In the genomic region with DNA sequence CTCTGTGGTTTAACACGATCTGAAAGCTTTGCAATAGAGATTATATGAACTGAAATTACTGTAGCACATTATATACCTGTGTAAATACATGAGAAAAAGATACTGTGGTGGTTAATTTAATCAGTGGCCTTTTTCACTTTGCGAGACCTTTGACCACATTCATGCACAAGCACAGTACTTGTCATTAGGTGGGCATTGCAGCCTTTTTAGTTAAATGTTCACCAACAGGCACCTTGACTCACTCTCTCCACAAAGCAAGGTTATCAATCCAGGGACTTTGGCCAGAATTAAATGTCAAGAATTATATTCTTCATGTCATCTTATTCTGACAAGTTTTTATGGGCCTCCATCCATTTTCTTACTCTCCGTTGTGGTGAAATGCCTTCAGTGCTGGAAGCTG, we compare ENCODE assay signal across 21 cellular contexts.
A peak's percentile ranks its signal among the peaks of the same experiment; 100 is the strongest.
DNase-seq lines count a peak whose midpoint lies in the region; ATAC-seq and TF ChIP-seq lines count a peak whose summit lies in the region.
"Had no signal": no experiment of that assay in that cellular context is flagged by ENCODE, and none has a peak within 500 bp of the region (broad histone marks: within the 10 kb centered on the region; RNA-seq: fewer than 3 reads in every experiment).

No MANE protein-coding gene starts in this region.

- no peak overlapping the region for H3K27ac Mint-ChIP-seq in activated CD4-positive, alpha-beta memory T cell treated with anti-CD3 and anti-CD28 coated beads for 36 hours
- H3K27ac Mint-ChIP-seq: IgD-negative memory B cell had no signal

- CTCF ChIA-PET in PC-9 (lab: Charles Lee): interaction anchor here (1.2 kb wide), 1 partner anchor 9 kb away, joined by 3 read pairs; no protein-coding TSS in a partner anchor
- CTCF ChIA-PET in activated CD4-positive, alpha-beta memory T cell treated with anti-CD3 and anti-CD28 coated beads for 36 hours (lab: Charles Lee): no interaction called here

- no peaks in the 10 kb centered on the region for H3K9me2 ChIP-seq in PC-9 (ENCODE audit: insufficient read depth)

- ATAC-seq in omental fat pad (ENCODE audit: low FRiP score) (no peak), HG03469 (IDR thresholded peaks at IDR 0.05; ENCODE audit: unreplicated experiment) (no peak)

- H3K4me3 Mint-ChIP-seq in activated CD4-positive, alpha-beta memory T cell treated with anti-CD3 and anti-CD28 coated beads for 36 hours: no peak overlapping the region
- H3K4me3 Mint-ChIP-seq: IgD-negative memory B cell had no signal

- H3K27me3 ChIP-seq in PC-9 (ENCODE audit: insufficient read depth, low read depth): no peaks in the 10 kb centered on the region
- no peaks in the 10 kb centered on the region for H3K27me3 ChIP-seq in esophagus squamous epithelium
- H3K27me3 ChIP-seq in uterus: no peaks in the 10 kb centered on the region
- H3K27me3 ChIP-seq: BE2C had no signal

- H3K4me3 ChIP-seq in PC-9 (no peak overlapping the region), esophagus squamous epithelium (no peak overlapping the region), skin epidermis (no peak overlapping the region), uterus (no peak overlapping the region)
- H3K4me3 ChIP-seq: GM23248, HAP-1, SK-N-MC had no signal

- peak overlapping the region; percentile 30 for H3K27ac ChIP-seq in PC-9
- peak overlapping the region; percentile 42 to 89 (median 71) for H3K27ac ChIP-seq in esophagus squamous epithelium
- peak overlapping the region in 16 of 21 experiments; percentile 3 to 94 (median 82) for H3K27ac ChIP-seq in skin epidermis
- H3K27ac ChIP-seq in uterus: peak overlapping the region; percentile 81 to 90
- H3K27ac ChIP-seq: GM23248, SK-N-MC had no signal

- no peaks in the 10 kb centered on the region for H4K20me1 ChIP-seq in PC-9 (ENCODE audit: insufficient read depth)

- DNase-seq in PC-9 (no peak), esophagus squamous epithelium (lab: John Stamatoyannopoulos, UW) (no peak), uterus (no peak), omental fat pad (ENCODE audit: low spot score) (no peak), pons (ENCODE audit: low spot score) (no peak)
- DNase-seq in activated CD4-positive, alpha-beta memory T cell treated with anti-CD3 and anti-CD28 coated beads for 36 hours: no peak
- DNase-seq: BE2C, EL, GM23248, Kasumi-1, NCI-H1417 treated with DMSO at 0.1 percent for 48 hours, NCI-H187, NCI-H446, NCI-H526 treated with DMSO at 0.1 percent for 48 hours, RPMI8226, SHP77 had no signal

- POLR2A ChIA-PET in PC-9 (lab: Charles Lee; ENCODE audit: unreplicated experiment): interaction anchor here (0.6 kb wide), 1 partner anchor 9 kb away, joined by 3 read pairs; no protein-coding TSS in a partner anchor
- POLR2A ChIA-PET in activated CD4-positive, alpha-beta memory T cell treated with anti-CD3 and anti-CD28 coated beads for 36 hours (lab: Charles Lee): no interaction called here

- TF ChIP-seq CTCF in PC-9 (conservative IDR thresholded peaks at IDR 0.05): no peak
- TF ChIP-seq CTCF in esophagus squamous epithelium (IDR thresholded peaks at IDR 0.05): no peak
- TF ChIP-seq CTCF in uterus (IDR thresholded peaks at IDR 0.05): no peak
- no peak for TF ChIP-seq CTCF in omental fat pad (IDR thresholded peaks at IDR 0.05)

- peaks cover 31% of the 10 kb centered on the region for H3K36me3 Mint-ChIP-seq in activated CD4-positive, alpha-beta memory T cell treated with anti-CD3 and anti-CD28 coated beads for 36 hours

- H3K9me3 ChIP-seq in PC-9 (ENCODE audit: insufficient read depth, low read depth): peaks cover 6% of the 10 kb centered on the region; the same call in 1 of the 2 replicates
- no peaks in the 10 kb centered on the region for H3K9me3 ChIP-seq in esophagus squamous epithelium
- H3K9me3 ChIP-seq in uterus: no peaks in the 10 kb centered on the region
- H3K9me3 ChIP-seq: BE2C, HAP-1 had no signal

- peaks cover 13% of the 10 kb centered on the region for H3K4me1 Mint-ChIP-seq in activated CD4-positive, alpha-beta memory T cell treated with anti-CD3 and anti-CD28 coated beads for 36 hours (ENCODE audit: low read depth)

- peaks cover 13% of the 10 kb centered on the region; the same call in 1 of the 2 replicates for H3K79me2 ChIP-seq in PC-9 (ENCODE audit: low read depth)

- peaks cover 13% of the 10 kb centered on the region for H3K36me3 ChIP-seq in PC-9 (ENCODE audit: low read depth)
- peaks cover 0 to 5% (median 0%) of the 10 kb centered on the region in 3 donors for H3K36me3 ChIP-seq in esophagus squamous epithelium
- H3K36me3 ChIP-seq in uterus: no peaks in the 10 kb centered on the region

- peaks cover 29% of the 10 kb centered on the region for H3K4me1 ChIP-seq in PC-9 (replicated peaks; ENCODE audit: insufficient read depth)
- peaks cover 28 to 73% (median 53%) of the 10 kb centered on the region in 3 donors for H3K4me1 ChIP-seq in esophagus squamous epithelium
- peaks cover 5 to 15% of the 10 kb centered on the region in 2 donors for H3K4me1 ChIP-seq in uterus

- no peaks in the 10 kb centered on the region for H3K27me3 Mint-ChIP-seq in activated CD4-positive, alpha-beta memory T cell treated with anti-CD3 and anti-CD28 coated beads for 36 hours
- H3K27me3 Mint-ChIP-seq: IgD-negative memory B cell had no signal

- H3K9me3 Mint-ChIP-seq in activated CD4-positive, alpha-beta memory T cell treated with anti-CD3 and anti-CD28 coated beads for 36 hours: no peaks in the 10 kb centered on the region
- H3K9me3 Mint-ChIP-seq: IgD-negative memory B cell had no signal

- no peak overlapping the region for H2AFZ ChIP-seq in PC-9
- H2AFZ ChIP-seq: GM23248 had no signal

- BruUV-seq in PC-9 (replicated peaks; lab: Mats Ljungman, UMichigan): no TSS peak

- TF ChIP-seq POLR2A in esophagus squamous epithelium (IDR thresholded peaks at IDR 0.05) (no peak), uterus (IDR thresholded peaks at IDR 0.05) (no peak)

- intact Hi-C loops in PC-9 (cut with micrococcal nuclease; ENCODE audit: unreplicated experiment): no loop called here
- intact Hi-C loops in esophagus squamous epithelium (cut with DNase I): loop anchor here (10.0 kb wide), 1 partner anchor 136 kb away; no protein-coding TSS in a partner anchor
- intact Hi-C loops in uterus (cut with DNase I; ENCODE audit: low total_unique reads): no loop called here
- intact Hi-C loops in activated CD4-positive, alpha-beta memory T cell treated with anti-CD3 and anti-CD28 coated beads for 36 hours (cut with micrococcal nuclease): no loop called here

- H3F3A ChIP-seq in PC-9 (ENCODE audit: insufficient read depth, low read depth): peaks cover 3% of the 10 kb centered on the region; the same call in 1 of the 2 replicates

- WGBS in esophagus squamous epithelium, 2 donors: 75 to 80% methylated on average over 3 of the region's 3 CpGs

- no peak overlapping the region for H3K4me2 ChIP-seq in PC-9

Comparison
In these comparisons a context has a peak if more than half of its experiments do, and no peak if none do; other contexts are left out.
1. H3K27ac ChIP-seq: peak in every context shown above with its lines; median percentile 86 in uterus; 82 in skin epidermis; 71 in esophagus squamous epithelium; 30 in PC-9.